ENCODE assay signal across 19 cellular contexts in the genomic region with DNA sequence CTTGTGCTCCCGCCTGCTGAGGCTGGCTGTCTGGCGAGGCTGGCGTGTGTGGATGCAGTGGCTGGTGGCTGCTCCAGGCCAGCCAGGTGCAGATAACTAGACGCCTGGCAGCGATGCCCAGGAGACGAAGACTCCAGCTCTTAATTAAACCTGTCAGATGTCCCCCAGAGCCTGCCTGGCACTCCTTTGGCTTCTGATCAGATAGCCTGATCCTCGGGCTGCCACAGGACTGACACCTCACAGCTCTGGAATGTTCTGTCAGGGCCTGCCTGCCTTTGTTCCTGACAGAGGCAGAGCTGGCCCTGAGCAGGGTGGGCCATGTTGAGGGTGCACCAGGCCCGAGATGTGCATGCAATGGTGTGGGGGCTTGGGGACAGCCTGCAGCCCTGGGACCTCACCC. TPM values are rescaled to one million over a fixed set of nuclear protein-coding genes. Genes with fewer than 3 reads are reported as not detected.
DNase-seq lines count a peak whose midpoint lies in the region; ATAC-seq, FAIRE-seq and TF ChIP-seq lines count a peak whose summit lies in the region.
"Had no signal": no experiment of that assay in that cellular context is flagged by ENCODE, and none has a peak within 500 bp of the region (broad histone marks: within the 10 kb centered on the region; RNA-seq: fewer than 3 reads in every experiment).

No MANE protein-coding gene starts in this region.

- DNase-seq in AG10803 (ENCODE audit: low read depth) (peak; percentile 37), MG63 (peak; percentile 41), MCF 10A (ENCODE audit: unreplicated experiment) (no peak), keratinocyte (ENCODE audit: low read depth, low spot score) (no peak), NCI-H82 (lab: John Stamatoyannopoulos, UW) (no peak)
- DNase-seq in activated CD4-positive, alpha-beta T cell treated with anti-CD3 and anti-CD28 coated beads, Interleukin-2, amount 10 ng/mL, durations not matched to agents 7 days and 5 days: no peak
- no peak for DNase-seq in effector CD4-positive, alpha-beta T cell
- DNase-seq: activated CD4-positive, CD25-positive, alpha-beta regulatory T cell treated with anti-CD3 and anti-CD28 coated beads, Interleukin-2, amount 50 U/mL, for 72 hours; activated naive CD8-positive, alpha-beta T cell treated with anti-CD3 and anti-CD28 coated beads, Interleukin-2, amount 10 ng/mL, durations not matched to agents 7 days and 5 days; Caco-2; foreskin melanocyte; NCI-H1417; NCI-H2227 treated with DMSO at 0.1 percent for 48 hours; Peyer's patch; stomach had no signal

- no peak overlapping the region for H3K27ac ChIP-seq in keratinocyte (ENCODE audit: control insufficient read depth, insufficient read depth, low read length)
- H3K27ac ChIP-seq: coronary artery, Peyer's patch, stomach had no signal

- peak overlapping the region; percentile 23 for H3K4me2 ChIP-seq in keratinocyte (ENCODE audit: control insufficient read depth, extremely low read depth, insufficient read depth, low read depth, low read length)

- no peaks in the 10 kb centered on the region for H3K9me3 ChIP-seq in MG63
- H3K9me3 ChIP-seq in keratinocyte (ENCODE audit: control insufficient read depth, low read depth, low read length): no peaks in the 10 kb centered on the region
- H3K9me3 ChIP-seq: Caco-2, Peyer's patch, stomach had no signal

- CTCF ChIA-PET in MCF 10A (lab: Yijun Ruan, JAX): interaction anchor here (0.7 to 1.1 kb wide), 4 partner anchors 11 to 409 kb away, joined by 3 to 4 read pairs (median 4); no protein-coding TSS in a partner anchor
- CTCF ChIA-PET in activated CD4-positive, alpha-beta T cell treated with anti-CD3 and anti-CD28 coated beads, Interleukin-2, amount 10 ng/mL, durations not matched to agents 7 days and 5 days (lab: Charles Lee): interaction anchor here (1.5 kb wide), 1 partner anchor 56 kb away, joined by 4 read pairs; no protein-coding TSS in a partner anchor

- H3K4me1 Mint-ChIP-seq in MCF 10A (ENCODE audit: insufficient read depth, unreplicated experiment): peaks cover 7% of the 10 kb centered on the region
- no peaks in the 10 kb centered on the region for H3K4me1 Mint-ChIP-seq in activated CD4-positive, alpha-beta T cell treated with anti-CD3 and anti-CD28 coated beads, Interleukin-2, amount 10 ng/mL, durations not matched to agents 7 days and 5 days
- H3K4me1 Mint-ChIP-seq: activated naive CD8-positive, alpha-beta T cell treated with anti-CD3 and anti-CD28 coated beads, Interleukin-2, amount 10 ng/mL, durations not matched to agents 7 days and 5 days; IgD-negative memory B cell had no signal

- no peak overlapping the region for H3K4me3 Mint-ChIP-seq in MCF 10A (ENCODE audit: unreplicated experiment)
- H3K4me3 Mint-ChIP-seq in activated CD4-positive, alpha-beta T cell treated with anti-CD3 and anti-CD28 coated beads, Interleukin-2, amount 10 ng/mL, durations not matched to agents 7 days and 5 days: no peak overlapping the region
- H3K4me3 Mint-ChIP-seq: activated naive CD8-positive, alpha-beta T cell treated with anti-CD3 and anti-CD28 coated beads, Interleukin-2, amount 10 ng/mL, durations not matched to agents 7 days and 5 days; IgD-negative memory B cell; T-helper 1 cell treated with Interleukin-12 subunit alpha and Interleukin-12 subunit beta and Interleukin-4 antibody, amounts not matched to agents 30 μg/mL and 1 μg/mL, for 36 hours had no signal

- peaks cover 36% of the 10 kb centered on the region for H3K36me3 Mint-ChIP-seq in MCF 10A (ENCODE audit: insufficient read depth, unreplicated experiment)
- H3K36me3 Mint-ChIP-seq in activated CD4-positive, alpha-beta T cell treated with anti-CD3 and anti-CD28 coated beads, Interleukin-2, amount 10 ng/mL, durations not matched to agents 7 days and 5 days (ENCODE audit: low read depth): no peaks in the 10 kb centered on the region
- H3K36me3 Mint-ChIP-seq: activated naive CD8-positive, alpha-beta T cell treated with anti-CD3 and anti-CD28 coated beads, Interleukin-2, amount 10 ng/mL, durations not matched to agents 7 days and 5 days had no signal

- ATAC-seq in GM19351 (IDR thresholded peaks at IDR 0.05; ENCODE audit: unreplicated experiment): no peak

- peak; percentile 84 for FAIRE-seq in keratinocyte (lab: Jason Lieb, UNC)

- peaks cover 4% of the 10 kb centered on the region for H3K79me2 ChIP-seq in keratinocyte (ENCODE audit: control insufficient read depth, insufficient read depth, low read length)

- intact Hi-C loops in MCF 10A (cut with micrococcal nuclease): no loop called here

- POLR2A ChIA-PET in MCF 10A (lab: Yijun Ruan, JAX): interaction anchor here (0.8 kb wide), 1 partner anchor 16 kb away, joined by 4 read pairs; no protein-coding TSS in a partner anchor
- POLR2A ChIA-PET in activated CD4-positive, alpha-beta T cell treated with anti-CD3 and anti-CD28 coated beads, Interleukin-2, amount 10 ng/mL, durations not matched to agents 7 days and 5 days (lab: Charles Lee): no interaction called here

- no TSS peak for BruUV-seq in MCF 10A (replicated peaks; lab: Mats Ljungman, UMichigan)

- no peak overlapping the region for H3K9ac ChIP-seq in keratinocyte (ENCODE audit: control insufficient read depth, extremely low read depth, insufficient read depth, low read length)

- no peaks in the 10 kb centered on the region for H3K27me3 Mint-ChIP-seq in MCF 10A (ENCODE audit: insufficient read depth, unreplicated experiment)
- no peaks in the 10 kb centered on the region for H3K27me3 Mint-ChIP-seq in activated CD4-positive, alpha-beta T cell treated with anti-CD3 and anti-CD28 coated beads, Interleukin-2, amount 10 ng/mL, durations not matched to agents 7 days and 5 days
- H3K27me3 Mint-ChIP-seq: activated naive CD8-positive, alpha-beta T cell treated with anti-CD3 and anti-CD28 coated beads, Interleukin-2, amount 10 ng/mL, durations not matched to agents 7 days and 5 days; IgD-negative memory B cell had no signal

- peaks cover 11% of the 10 kb centered on the region for H4K20me1 ChIP-seq in keratinocyte (ENCODE audit: control insufficient read depth, extremely low read depth, insufficient read depth, low read length)

- no peaks in the 10 kb centered on the region for H3K9me3 Mint-ChIP-seq in MCF 10A (ENCODE audit: unreplicated experiment)
- no peaks in the 10 kb centered on the region for H3K9me3 Mint-ChIP-seq in activated CD4-positive, alpha-beta T cell treated with anti-CD3 and anti-CD28 coated beads, Interleukin-2, amount 10 ng/mL, durations not matched to agents 7 days and 5 days
- H3K9me3 Mint-ChIP-seq: activated naive CD8-positive, alpha-beta T cell treated with anti-CD3 and anti-CD28 coated beads, Interleukin-2, amount 10 ng/mL, durations not matched to agents 7 days and 5 days; IgD-negative memory B cell; T-helper 1 cell treated with Interleukin-12 subunit alpha and Interleukin-12 subunit beta and Interleukin-4 antibody, amounts not matched to agents 30 μg/mL and 1 μg/mL, for 36 hours had no signal

- H3K27ac Mint-ChIP-seq in MCF 10A (ENCODE audit: low read depth, unreplicated experiment): peak overlapping the region; percentile 16
- no peak overlapping the region for H3K27ac Mint-ChIP-seq in activated CD4-positive, alpha-beta T cell treated with anti-CD3 and anti-CD28 coated beads, Interleukin-2, amount 10 ng/mL, durations not matched to agents 7 days and 5 days
- H3K27ac Mint-ChIP-seq: activated naive CD8-positive, alpha-beta T cell treated with anti-CD3 and anti-CD28 coated beads, Interleukin-2, amount 10 ng/mL, durations not matched to agents 7 days and 5 days; T-helper 1 cell treated with Interleukin-12 subunit alpha and Interleukin-12 subunit beta and Interleukin-4 antibody, amounts not matched to agents 30 μg/mL and 1 μg/mL, for 36 hours had no signal

- no peaks in the 10 kb centered on the region for H3K9me1 ChIP-seq in keratinocyte (ENCODE audit: control insufficient read depth, extremely low read depth, insufficient read depth, low read length)

- dilution Hi-C loops in keratinocyte (cut with MboI; ENCODE audit: extremely low pct_ligation_motif_present, low sequenced_read_pairs): no loop called here

- peaks cover 14% of the 10 kb centered on the region for H3K4me1 ChIP-seq in keratinocyte (ENCODE audit: control insufficient read depth, extremely low read depth, insufficient read depth, low read length)
- H3K4me1 ChIP-seq: Caco-2, Peyer's patch, stomach had no signal

- no peak for TF ChIP-seq CTCF in AG10803 (conservative IDR thresholded peaks at IDR 0.05; ENCODE audit: low read length)
- no peak for TF ChIP-seq CTCF in MCF 10A (IDR thresholded peaks at IDR 0.05; ENCODE audit: unreplicated experiment)
- no peak for TF ChIP-seq CTCF in keratinocyte (optimal IDR thresholded peaks at IDR 0.05 in 1 of 3, IDR thresholded peaks at IDR 0.05 in 1 of 3, conservative IDR thresholded peaks at IDR 0.05 in 1 of 3; ENCODE audit: extremely low read depth in 1 of 3, insufficient read depth in 2 of 3, low read length in 3 of 3)

- no peak overlapping the region for H2AFZ ChIP-seq in keratinocyte (ENCODE audit: control insufficient read depth, low read length)

- H3K27me3 ChIP-seq in MG63: no peaks in the 10 kb centered on the region
- H3K27me3 ChIP-seq in keratinocyte (ENCODE audit: control insufficient read depth, extremely low read depth, insufficient read depth, low read length): no peaks in the 10 kb centered on the region
- H3K27me3 ChIP-seq: Peyer's patch, stomach had no signal

- peaks cover 84% of the 10 kb centered on the region for H3K36me3 ChIP-seq in MG63
- H3K36me3 ChIP-seq in keratinocyte (ENCODE audit: control insufficient read depth in 2 of 2, extremely low read depth in 1 of 2, insufficient read depth in 2 of 2, low read length in 2 of 2): peaks cover 50 to 55% of the 10 kb centered on the region in 2 experiments

- no peak overlapping the region for H3K4me3 ChIP-seq in AG10803 (ENCODE audit: low read length)
- H3K4me3 ChIP-seq in MG63: no peak overlapping the region
- H3K4me3 ChIP-seq in keratinocyte (ENCODE audit: control insufficient read depth in 2 of 3, extremely low read depth in 1 of 3, insufficient read depth in 2 of 3, low read depth in 1 of 3, low read length in 3 of 3): no peak overlapping the region
- H3K4me3 ChIP-seq: coronary artery, Peyer's patch, stomach had no signal

RNA-seq across cellular contexts. Expression of a gene that starts 36.5 kb away (rescaled TPM):
- 29.7 and 54.2 TPM in 2 replicates for total RNA-seq in MG63 (2014; rRNA removed; shearing (Covaris generic); ENCODE audit: low replicate concordance)
- 42.1 and 48.4 TPM in 2 replicates for total RNA-seq in MCF 10A (2022)
- 38.4 to 61.2 TPM (median 55.7 TPM) in 3 replicates for polyA plus RNA-seq in keratinocyte
- polyA plus RNA-seq in keratinocyte (2011; ENCODE audit: low read depth): 19.4 TPM
- polyA plus RNA-seq in keratinocyte (2011; cell fraction: cytosol; rRNA removed): 12.7 and 21.0 TPM in 2 replicates
- polyA plus RNA-seq in keratinocyte (2011; cell fraction: nucleus; rRNA removed): 125 and 160 TPM in 2 replicates
- 14.8 and 74.0 TPM in 2 replicates for polyA plus RNA-seq in keratinocyte (2012; ENCODE audit: low replicate concordance)
- polyA minus RNA-seq in keratinocyte: 150 to 269 TPM (median 153 TPM) in 3 replicates
- 70.6 TPM for polyA minus RNA-seq in keratinocyte (2011; cell fraction: cytosol; rRNA and poly(A)+ RNA removed)
- polyA minus RNA-seq in keratinocyte (2011; cell fraction: nucleus; rRNA and poly(A)+ RNA removed): 237 and 238 TPM in 2 replicates
- total RNA-seq in activated CD4-positive, alpha-beta T cell treated with anti-CD3 and anti-CD28 coated beads, Interleukin-2, amount 10 ng/mL, durations not matched to agents 7 days and 5 days: 1 to 10 TPM; 3.8 to 3.9 TPM

Comparison
In these comparisons a context has a peak if more than half of its experiments do, and no peak if none do; other contexts are left out.
1. DNase-seq: peak in AG10803 (single experiment) and MG63 (single experiment); none in MCF 10A (single experiment), keratinocyte (single experiment), activated CD4-positive, alpha-beta T cell treated with anti-CD3 and anti-CD28 coated beads, Interleukin-2, amount 10 ng/mL, durations not matched to agents 7 days and 5 days (single experiment), NCI-H82 (single experiment) and effector CD4-positive, alpha-beta T cell (single experiment).